ENCODE assay signal across 15 cellular contexts in genomic region chr18:53566622-53567021, GRCh38.
DNase-seq lines count a peak whose midpoint lies in the region; ATAC-seq and TF ChIP-seq lines count a peak whose summit lies in the region.
"Had no signal": no experiment of that assay in that cellular context is flagged by ENCODE, and none has a peak within 500 bp of the region (broad histone marks: within the 10 kb centered on the region; RNA-seq: fewer than 3 reads in every experiment).

No MANE protein-coding gene starts in this region.

- ATAC-seq in GM21381 (IDR thresholded peaks at IDR 0.05; ENCODE audit: unreplicated experiment) = no peak

- H3K36me3 ChIP-seq in ascending aorta = no peaks in the 10 kb centered on the region
- H3K36me3 ChIP-seq: BLaER1 treated with 17β-estradiol and CSF1 and Interleukin-3, amounts not matched to agents 10 nM and 100 nM; HAP-1 had no signal

- no peak overlapping the region for H3K27ac ChIP-seq in ascending aorta
- H3K27ac ChIP-seq: BLaER1 treated with 17β-estradiol and CSF1 and Interleukin-3, amounts not matched to agents 10 nM and 100 nM had no signal

- DNase-seq in NCI-H748 (lab: John Stamatoyannopoulos, UW; ENCODE audit: unreplicated experiment) (peak; percentile 14), NCI-H748 treated with DMSO at 0.1 percent for 48 hours (lab: John Stamatoyannopoulos, UW) (no peak), NCI-H69 (lab: John Stamatoyannopoulos, UW) (peak; percentile 83), iPS DF 19.7 (ENCODE audit: low read depth, low spot score) (peak; percentile 40), ascending aorta (ENCODE audit: low spot score in 2 of 2) (no peak), NCI-H187 treated with DMSO at 0.1 percent for 48 hours (lab: John Stamatoyannopoulos, UW) (no peak)
- DNase-seq in stimulated activated CD4-positive, alpha-beta T cell treated with anti-CD3 and anti-CD28 coated beads, Interleukin-2, amount 100 ng/mL, for 24 hours = no peak
- DNase-seq: ACHN; Calu3; CD4-positive, CD25-positive, alpha-beta regulatory T cell; DMS 273 treated with DMSO at 0.1 percent for 48 hours; IMR-90 had no signal

- intact Hi-C loops in ascending aorta (cut with DNase I) = loop anchor here (10.0 kb wide), 1 partner anchor 548 kb away; no protein-coding TSS in a partner anchor

- no peak overlapping the region for H3K4me3 ChIP-seq in ascending aorta
- H3K4me3 ChIP-seq: BLaER1 treated with 17β-estradiol and CSF1 and Interleukin-3, amounts not matched to agents 10 nM and 100 nM; HAP-1 had no signal

- H3K27me3 ChIP-seq in ascending aorta = no peaks in the 10 kb centered on the region
- H3K27me3 ChIP-seq: BLaER1 treated with 17β-estradiol and CSF1 and Interleukin-3, amounts not matched to agents 10 nM and 100 nM had no signal

- H3K9me3 ChIP-seq in ascending aorta = no peaks in the 10 kb centered on the region
- H3K9me3 ChIP-seq: HAP-1 had no signal

- no peaks in the 10 kb centered on the region for H3K4me1 ChIP-seq in ascending aorta
- H3K4me1 ChIP-seq: BLaER1 treated with 17β-estradiol and CSF1 and Interleukin-3, amounts not matched to agents 10 nM and 100 nM; HAP-1 had no signal

- TF ChIP-seq CTCF in ascending aorta (IDR thresholded peaks at IDR 0.05) = no peak

Comparison
In these comparisons a context has a peak if more than half of its experiments do, and no peak if none do; other contexts are left out.
1. DNase-seq: peak in NCI-H748 (single experiment), NCI-H69 (single experiment) and iPS DF 19.7 (single experiment); none in NCI-H748 treated with DMSO at 0.1 percent for 48 hours (single experiment), ascending aorta (0 of 2), stimulated activated CD4-positive, alpha-beta T cell treated with anti-CD3 and anti-CD28 coated beads, Interleukin-2, amount 100 ng/mL, for 24 hours (0 of 2) and NCI-H187 treated with DMSO at 0.1 percent for 48 hours (single experiment).